Comparison of ENCODE assay signal across 14 cellular contexts in the genomic region with DNA sequence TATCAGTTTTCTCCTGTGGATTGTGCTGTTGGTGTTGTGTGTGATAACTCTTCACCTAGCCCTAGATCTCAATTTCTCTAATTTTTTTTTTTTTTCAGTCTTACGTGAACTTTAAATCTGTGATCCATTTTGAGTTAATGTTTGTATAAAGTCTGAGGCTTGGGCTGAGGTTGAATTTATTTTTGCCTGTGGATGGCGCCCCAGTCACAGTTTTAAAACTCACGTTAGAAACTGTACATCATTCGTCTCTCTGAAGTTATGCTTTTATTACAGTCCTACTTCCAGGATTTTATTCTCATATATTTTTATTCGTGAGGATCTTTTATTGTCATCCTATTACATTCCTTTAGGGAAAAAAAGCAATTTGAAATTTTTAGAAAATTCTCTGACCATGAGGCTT.
DNase-seq lines count a peak whose midpoint lies in the region; ATAC-seq and TF ChIP-seq lines count a peak whose summit lies in the region.
"Had no signal": no experiment of that assay in that cellular context is flagged by ENCODE, and none has a peak within 500 bp of the region (broad histone marks: within the 10 kb centered on the region; RNA-seq: fewer than 3 reads in every experiment).

No MANE protein-coding gene starts in this region.

- H3K27me3 ChIP-seq in left lung, result no peaks in the 10 kb centered on the region
- H3K27me3 ChIP-seq: MG63 had no signal

- no TSS peak for BruUV-seq in OCI-LY7 (replicated peaks; lab: Mats Ljungman, UMichigan)

- ATAC-seq in natural killer cell, result no peak
- ATAC-seq in left lung, result no peak
- ATAC-seq: Panc1 had no signal

- TF ChIP-seq CTCF in GM13977 (IDR thresholded peaks at IDR 0.05; ENCODE audit: extremely low read depth, insufficient read depth, missing control alignments), result peak; percentile 13
- peak; percentile 53; the same call in 1 of the 2 replicates for TF ChIP-seq CTCF in OCI-LY7 (conservative IDR thresholded peaks at IDR 0.05; ENCODE audit: low read length)
- TF ChIP-seq CTCF in natural killer cell (IDR thresholded peaks at IDR 0.05), result no peak
- no peak for TF ChIP-seq CTCF in left lung (IDR thresholded peaks at IDR 0.05)

- no peak overlapping the region for H2AFZ ChIP-seq in OCI-LY7 (ENCODE audit: low read length)

- peaks cover 60 to 62% of the 10 kb centered on the region in 2 donors for H3K4me1 Mint-ChIP-seq in natural killer cell

- H3K36me3 ChIP-seq in OCI-LY7 (ENCODE audit: insufficient read depth, low read length) (peaks cover 92% of the 10 kb centered on the region), left lung (peaks cover 1 to 52% of the 10 kb centered on the region in 2 donors)

- intact Hi-C loops in OCI-LY7 (cut with micrococcal nuclease; ENCODE audit: unreplicated experiment) (no loop called here), natural killer cell (cut with micrococcal nuclease) (no loop called here), left lung (cut with DNase I) (no loop called here)

- H3K4me1 ChIP-seq in OCI-LY7 (ENCODE audit: insufficient read depth, low read length, poor library complexity, severe bottlenecking) (no peaks in the 10 kb centered on the region), left lung (peaks cover 0 to 7% of the 10 kb centered on the region in 2 donors)

- peak overlapping the region; percentile 85 to 93 for H3K27ac Mint-ChIP-seq in natural killer cell

- CTCF ChIA-PET in OCI-LY7 (lab: Charles Lee; ENCODE audit: unreplicated experiment), result no interaction called here

- H3K27me3 Mint-ChIP-seq in natural killer cell (ENCODE audit: low read depth in 2 of 2), result no peaks in the 10 kb centered on the region

- no peaks in the 10 kb centered on the region for H3K9me3 ChIP-seq in OCI-LY7 (ENCODE audit: low read length)
- peaks cover 0 to 2% of the 10 kb centered on the region in 2 donors for H3K9me3 ChIP-seq in left lung
- H3K9me3 ChIP-seq: MG63 had no signal

- H3K4me3 Mint-ChIP-seq in natural killer cell, result peak overlapping the region; percentile 58

- no peak for DNase-seq in GM13977 (ENCODE audit: low spot score)
- DNase-seq in OCI-LY7 (ENCODE audit: low spot score), result no peak
- DNase-seq in amniotic epithelial cell (ENCODE audit: low read depth), result peak; percentile 33
- DNase-seq in natural killer cell, result no peak
- DNase-seq in DMS114 treated with DMSO at 0.1 percent for 48 hours (lab: John Stamatoyannopoulos, UW; ENCODE audit: unreplicated experiment), result no peak
- no peak for DNase-seq in activated gamma-delta T cell treated with Interleukin-2 at 50 U/mL for 16 hours
- DNase-seq in left lung, result no peak
- no peak for DNase-seq in nucleus accumbens (lab: John Stamatoyannopoulos, UW)
- DNase-seq: amniotic stem cell, hypothalamus, mammary epithelial cell, MG63, NCI-H2171 treated with DMSO at 0.1 percent for 48 hours had no signal

- H3K36me3 Mint-ChIP-seq in natural killer cell, result peaks cover 27% of the 10 kb centered on the region

- peaks cover 9 to 15% of the 10 kb centered on the region in 2 donors for H3K9me3 Mint-ChIP-seq in natural killer cell

- no peak overlapping the region for H3K4me2 ChIP-seq in OCI-LY7 (ENCODE audit: low read length)

- H3K27ac ChIP-seq in OCI-LY7 (ENCODE audit: low read depth, low read length, poor library complexity, severe bottlenecking) (no peak overlapping the region), left lung (no peak overlapping the region)

- no peak overlapping the region for H3K4me3 ChIP-seq in OCI-LY7 (ENCODE audit: low read depth, low read length, poor library complexity, severe bottlenecking)
- no peak overlapping the region for H3K4me3 ChIP-seq in left lung
- H3K4me3 ChIP-seq: MG63 had no signal

- in situ Hi-C loops in GM13977 (cut with MboI; ENCODE audit: low pct_unique_long_range_greater_than_20kb, low sequenced_read_pairs, unreplicated experiment), result no loop called here

- H4K20me1 ChIP-seq in OCI-LY7 (ENCODE audit: insufficient read depth, low read length), result no peaks in the 10 kb centered on the region

- H3K79me2 ChIP-seq in OCI-LY7 (ENCODE audit: insufficient read depth, low read depth, low read length), result peaks cover 52% of the 10 kb centered on the region

- POLR2A ChIA-PET in OCI-LY7 (lab: Charles Lee), result no interaction called here

- H3K9me2 ChIP-seq in OCI-LY7 (ENCODE audit: insufficient read depth, low read length), result no peaks in the 10 kb centered on the region

Comparison
In these comparisons a context has a peak if more than half of its experiments do, and no peak if none do; other contexts are left out.
1. CTCF ChIP-seq: peak in GM13977 (single experiment) and OCI-LY7 (single experiment); none in natural killer cell (single experiment) and left lung (0 of 2).